In genomic region chr5:59789197-59789596, GRCh38 we compare ENCODE assay signal across 21 cellular contexts.
DNase-seq lines count a peak whose midpoint lies in the region; ATAC-seq and TF ChIP-seq lines count a peak whose summit lies in the region.
"Had no signal": no experiment of that assay in that cellular context is flagged by ENCODE, and none has a peak within 500 bp of the region (broad histone marks: within the 10 kb centered on the region; RNA-seq: fewer than 3 reads in every experiment).

No MANE protein-coding gene starts in this region.

- intact Hi-C loops in upper lobe of right lung (cut with DNase I) = no loop called here

- no peak overlapping the region for H3K4me3 Mint-ChIP-seq in activated naive CD8-positive, alpha-beta T cell treated with anti-CD3 and anti-CD28 coated beads, Interleukin-2, amount 50 U/mL, for 24 hours
- no peak overlapping the region for H3K4me3 Mint-ChIP-seq in activated naive CD8-positive, alpha-beta T cell treated with anti-CD3 and anti-CD28 coated beads for 36 hours
- H3K4me3 Mint-ChIP-seq in chondrocyte (ENCODE audit: unreplicated experiment) (no peak overlapping the region), memory B cell (no peak overlapping the region)
- H3K4me3 Mint-ChIP-seq: GM23338; stimulated activated naive CD8-positive, alpha-beta T cell treated with anti-CD3 and anti-CD28 coated beads, Interleukin-15, Interleukin-2, amounts not matched to agents 100 ng/mL and 50 ng/mL, for 24 hours had no signal

- no peak for DNase-seq in activated naive CD8-positive, alpha-beta T cell treated with anti-CD3 and anti-CD28 coated beads, Interleukin-2, amount 50 U/mL, for 24 hours
- no peak for DNase-seq in activated naive CD8-positive, alpha-beta T cell treated with anti-CD3 and anti-CD28 coated beads for 36 hours
- DNase-seq in chondrocyte (ENCODE audit: low spot score) (no peak), memory B cell (ENCODE audit: low spot score in 2 of 2) (no peak), upper lobe of right lung (no peak), SKM-1 (lab: John Stamatoyannopoulos, UW; ENCODE audit: unreplicated experiment) (no peak), AG08396 (ENCODE audit: low spot score) (no peak), NCI-H226 (no peak)
- DNase-seq: activated CD4-positive, alpha-beta memory T cell treated with anti-CD3 and anti-CD28 coated beads for 36 hours; activated T-cell treated with anti-CD3 and anti-CD28 coated beads, Interleukin-2, amount 50 U/mL, for 24 hours; Calu3; EL; NCI-H1105; NCI-H2107; NCI-H524; nucleus accumbens had no signal

- no peaks in the 10 kb centered on the region for H3K9me3 Mint-ChIP-seq in activated naive CD8-positive, alpha-beta T cell treated with anti-CD3 and anti-CD28 coated beads, Interleukin-2, amount 50 U/mL, for 24 hours
- H3K9me3 Mint-ChIP-seq in activated naive CD8-positive, alpha-beta T cell treated with anti-CD3 and anti-CD28 coated beads for 36 hours = peaks cover 1% of the 10 kb centered on the region
- H3K9me3 Mint-ChIP-seq in chondrocyte (ENCODE audit: low read depth) (no peaks in the 10 kb centered on the region), memory B cell (no peaks in the 10 kb centered on the region)
- H3K9me3 Mint-ChIP-seq: activated CD4-positive, alpha-beta memory T cell treated with anti-CD3 and anti-CD28 coated beads for 36 hours; activated naive CD4-positive, alpha-beta T cell treated with anti-CD3 and anti-CD28 coated beads, Interleukin-2, amount 50 U/mL, for 72 hours; GM23338; stimulated activated naive CD8-positive, alpha-beta T cell treated with anti-CD3 and anti-CD28 coated beads, Interleukin-15, Interleukin-2, amounts not matched to agents 100 ng/mL and 50 ng/mL, for 24 hours had no signal

- H3K4me1 ChIP-seq in upper lobe of right lung = no peaks in the 10 kb centered on the region
- H3K4me1 ChIP-seq: right atrium auricular region had no signal

- H3K4me1 Mint-ChIP-seq in activated naive CD8-positive, alpha-beta T cell treated with anti-CD3 and anti-CD28 coated beads, Interleukin-2, amount 50 U/mL, for 24 hours = peaks cover 22% of the 10 kb centered on the region
- peaks cover 8% of the 10 kb centered on the region for H3K4me1 Mint-ChIP-seq in activated naive CD8-positive, alpha-beta T cell treated with anti-CD3 and anti-CD28 coated beads for 36 hours
- peaks cover 88% of the 10 kb centered on the region for H3K4me1 Mint-ChIP-seq in chondrocyte (ENCODE audit: low read depth)
- H3K4me1 Mint-ChIP-seq in memory B cell = peaks cover 20% of the 10 kb centered on the region

- no peak overlapping the region for H3K27ac ChIP-seq in upper lobe of right lung
- H3K27ac ChIP-seq: 22Rv1 had no signal

- peak overlapping the region; percentile 77 for H3K27ac Mint-ChIP-seq in activated naive CD8-positive, alpha-beta T cell treated with anti-CD3 and anti-CD28 coated beads, Interleukin-2, amount 50 U/mL, for 24 hours
- H3K27ac Mint-ChIP-seq in activated naive CD8-positive, alpha-beta T cell treated with anti-CD3 and anti-CD28 coated beads for 36 hours = no peak overlapping the region
- H3K27ac Mint-ChIP-seq in chondrocyte (ENCODE audit: unreplicated experiment) (peak overlapping the region; percentile 37), memory B cell (peak overlapping the region; percentile 91)
- H3K27ac Mint-ChIP-seq: GM23338 had no signal

- ATAC-seq in activated naive CD8-positive, alpha-beta T cell treated with anti-CD3 and anti-CD28 coated beads, Interleukin-2, amount 50 U/mL, for 24 hours = no peak
- no peak for ATAC-seq in memory B cell (ENCODE audit: low read depth)
- peak; percentile 47 for ATAC-seq in upper lobe of right lung
- ATAC-seq: activated naive CD4-positive, alpha-beta T cell treated with anti-CD3 and anti-CD28 coated beads, Interleukin-2, amount 50 U/mL, for 72 hours; GM23338 had no signal

- no peaks in the 10 kb centered on the region for H3K36me3 Mint-ChIP-seq in activated naive CD8-positive, alpha-beta T cell treated with anti-CD3 and anti-CD28 coated beads, Interleukin-2, amount 50 U/mL, for 24 hours (ENCODE audit: low read depth)
- H3K36me3 Mint-ChIP-seq in activated naive CD8-positive, alpha-beta T cell treated with anti-CD3 and anti-CD28 coated beads for 36 hours = no peaks in the 10 kb centered on the region
- H3K36me3 Mint-ChIP-seq in chondrocyte (ENCODE audit: low read depth) = no peaks in the 10 kb centered on the region
- no peaks in the 10 kb centered on the region for H3K36me3 Mint-ChIP-seq in memory B cell
- H3K36me3 Mint-ChIP-seq: activated CD4-positive, alpha-beta memory T cell treated with anti-CD3 and anti-CD28 coated beads for 36 hours; activated naive CD4-positive, alpha-beta T cell treated with anti-CD3 and anti-CD28 coated beads, Interleukin-2, amount 50 U/mL, for 72 hours had no signal

- no peak overlapping the region for H3K4me3 ChIP-seq in upper lobe of right lung
- H3K4me3 ChIP-seq: GM23338, right atrium auricular region had no signal

- TF ChIP-seq CTCF in chondrocyte (IDR thresholded peaks at IDR 0.05) = no peak
- no peak for TF ChIP-seq CTCF in upper lobe of right lung (IDR thresholded peaks at IDR 0.05)

- H3K27me3 ChIP-seq in upper lobe of right lung = no peaks in the 10 kb centered on the region
- H3K27me3 ChIP-seq: right atrium auricular region had no signal

- H3K9me3 ChIP-seq in upper lobe of right lung = no peaks in the 10 kb centered on the region
- H3K9me3 ChIP-seq: right atrium auricular region had no signal

- H3K27me3 Mint-ChIP-seq in activated naive CD8-positive, alpha-beta T cell treated with anti-CD3 and anti-CD28 coated beads, Interleukin-2, amount 50 U/mL, for 24 hours = peaks cover 12% of the 10 kb centered on the region
- peaks cover 31% of the 10 kb centered on the region for H3K27me3 Mint-ChIP-seq in activated naive CD8-positive, alpha-beta T cell treated with anti-CD3 and anti-CD28 coated beads for 36 hours
- no peaks in the 10 kb centered on the region for H3K27me3 Mint-ChIP-seq in chondrocyte (ENCODE audit: low read depth)
- no peaks in the 10 kb centered on the region for H3K27me3 Mint-ChIP-seq in memory B cell

- H3K36me3 ChIP-seq in upper lobe of right lung = no peaks in the 10 kb centered on the region
- H3K36me3 ChIP-seq: right atrium auricular region had no signal
